ENCODE assay signal across 17 cellular contexts in genomic region chr1:41721039-41721438, GRCh38.
DNase-seq lines count a peak whose midpoint lies in the region; ATAC-seq and TF ChIP-seq lines count a peak whose summit lies in the region.
"Had no signal": no experiment of that assay in that cellular context is flagged by ENCODE, and none has a peak within 500 bp of the region (broad histone marks: within the 10 kb centered on the region; RNA-seq: fewer than 3 reads in every experiment).

No MANE protein-coding gene starts in this region.

- no peak overlapping the region for H3K4me3 ChIP-seq in esophagus muscularis mucosa
- H3K4me3 ChIP-seq: K562, psoas muscle, suprapubic skin had no signal

- H3K36me3 Mint-ChIP-seq in activated B cell treated with CpG ODN at 0.5 μM for 24 hours (ENCODE audit: low read depth): no peaks in the 10 kb centered on the region

- TF ChIP-seq EP300 in esophagus muscularis mucosa (IDR thresholded peaks at IDR 0.05): no peak

- H3K9me3 ChIP-seq in esophagus muscularis mucosa: no peaks in the 10 kb centered on the region
- H3K9me3 ChIP-seq: Peyer's patch, psoas muscle, suprapubic skin had no signal

- no peak overlapping the region for H3K4me3 Mint-ChIP-seq in stimulated activated naive CD8-positive, alpha-beta T cell treated with anti-CD3 and anti-CD28 coated beads, Interleukin-15, amount 100 ng/mL, for 72 hours
- H3K4me3 Mint-ChIP-seq in activated B cell treated with CpG ODN at 0.5 μM for 24 hours: peak overlapping the region; percentile 55

- WGBS in esophagus muscularis mucosa: 95% methylated on average over 12 of the region's 12 CpGs

- no peaks in the 10 kb centered on the region for H3K27me3 ChIP-seq in esophagus muscularis mucosa
- H3K27me3 ChIP-seq: brain microvascular endothelial cell, Peyer's patch, suprapubic skin had no signal

- no peaks in the 10 kb centered on the region for H3K36me3 ChIP-seq in esophagus muscularis mucosa
- H3K36me3 ChIP-seq: brain microvascular endothelial cell, Peyer's patch, suprapubic skin had no signal

- H3K27me3 Mint-ChIP-seq in stimulated activated naive CD8-positive, alpha-beta T cell treated with anti-CD3 and anti-CD28 coated beads, Interleukin-15, amount 100 ng/mL, for 72 hours: no peaks in the 10 kb centered on the region
- H3K27me3 Mint-ChIP-seq in activated B cell treated with CpG ODN at 0.5 μM for 24 hours: no peaks in the 10 kb centered on the region

- CTCF ChIA-PET in activated B cell treated with CpG ODN at 0.5 μM for 24 hours (lab: Charles Lee): no interaction called here

- TF ChIP-seq POLR2A in esophagus muscularis mucosa (IDR thresholded peaks at IDR 0.05; ENCODE audit: low read depth): no peak

- TF ChIP-seq CTCF in activated B cell treated with CpG ODN at 0.5 μM for 24 hours (IDR thresholded peaks at IDR 0.05) (no peak), esophagus muscularis mucosa (IDR thresholded peaks at IDR 0.05) (no peak)

- POLR2A ChIA-PET in activated B cell treated with CpG ODN at 0.5 μM for 24 hours (lab: Charles Lee): no interaction called here

- H3K4me1 ChIP-seq in esophagus muscularis mucosa: peaks cover 0 to 13% (median 11%) of the 10 kb centered on the region in 4 donors
- H3K4me1 ChIP-seq: suprapubic skin had no signal

- no peak overlapping the region for H3K27ac Mint-ChIP-seq in stimulated activated naive CD8-positive, alpha-beta T cell treated with anti-CD3 and anti-CD28 coated beads, Interleukin-15, amount 100 ng/mL, for 72 hours
- peak overlapping the region; percentile 53 for H3K27ac Mint-ChIP-seq in activated B cell treated with CpG ODN at 0.5 μM for 24 hours

- peak; percentile 31 for ATAC-seq in stimulated activated naive CD8-positive, alpha-beta T cell treated with anti-CD3 and anti-CD28 coated beads, Interleukin-15, Interleukin-2, amounts not matched to agents 100 U/mL and 50 U/mL, for 24 hours
- no peak for ATAC-seq in stimulated activated naive CD8-positive, alpha-beta T cell treated with anti-CD3 and anti-CD28 coated beads, Interleukin-15, amount 100 ng/mL, for 72 hours
- ATAC-seq in HG02759 (IDR thresholded peaks at IDR 0.05; ENCODE audit: unreplicated experiment): peak; percentile 50
- peak; percentile 61 for ATAC-seq in activated B cell treated with CpG ODN at 0.5 μM for 24 hours (ENCODE audit: low read depth)
- no peak for ATAC-seq in GM21576 (IDR thresholded peaks at IDR 0.05; ENCODE audit: unreplicated experiment)
- ATAC-seq: K562, psoas muscle had no signal

- peaks cover 25% of the 10 kb centered on the region for H3K4me1 Mint-ChIP-seq in stimulated activated naive CD8-positive, alpha-beta T cell treated with anti-CD3 and anti-CD28 coated beads, Interleukin-15, amount 100 ng/mL, for 72 hours
- H3K4me1 Mint-ChIP-seq in activated B cell treated with CpG ODN at 0.5 μM for 24 hours: peaks cover 63% of the 10 kb centered on the region

- no peak for DNase-seq in stimulated activated naive CD8-positive, alpha-beta T cell treated with anti-CD3 and anti-CD28 coated beads, Interleukin-15, Interleukin-2, amounts not matched to agents 100 U/mL and 50 U/mL, for 24 hours
- DNase-seq in stimulated activated naive CD8-positive, alpha-beta T cell treated with anti-CD3 and anti-CD28 coated beads, Interleukin-15, amount 100 ng/mL, for 72 hours: no peak
- no peak for DNase-seq in activated B cell treated with CpG ODN at 0.5 μM for 24 hours
- no peak for DNase-seq in NCI-H1092 (lab: John Stamatoyannopoulos, UW)
- no peak for DNase-seq in amygdala (lab: John Stamatoyannopoulos, UW)
- DNase-seq in esophagus muscularis mucosa (ENCODE audit: extremely low spot score): no peak
- DNase-seq: activated effector memory CD4-positive, alpha-beta T cell treated with Interleukin-2 at 50 U/mL for 16 hours; brain microvascular endothelial cell; DMS79 treated with DMSO at 0.1 percent for 48 hours; NCI-H146; NCI-H510A; psoas muscle had no signal

- H3K9me3 Mint-ChIP-seq in stimulated activated naive CD8-positive, alpha-beta T cell treated with anti-CD3 and anti-CD28 coated beads, Interleukin-15, amount 100 ng/mL, for 72 hours: no peaks in the 10 kb centered on the region
- H3K9me3 Mint-ChIP-seq in activated B cell treated with CpG ODN at 0.5 μM for 24 hours: no peaks in the 10 kb centered on the region

- intact Hi-C loops in activated B cell treated with CpG ODN at 0.5 μM for 24 hours (cut with micrococcal nuclease) (loop anchor here (10.0 kb wide), 1 partner anchor 1026 kb away; the partner anchor contains the start of gene NFYC), esophagus muscularis mucosa (cut with DNase I) (no loop called here)

- H3K27ac ChIP-seq in esophagus muscularis mucosa (replicated peaks in 1 of 4): no peak overlapping the region
- H3K27ac ChIP-seq: brain microvascular endothelial cell, Peyer's patch, psoas muscle, suprapubic skin had no signal

Comparison
In these comparisons a context has a peak if more than half of its experiments do, and no peak if none do; other contexts are left out.
1. ATAC-seq: peak in stimulated activated naive CD8-positive, alpha-beta T cell treated with anti-CD3 and anti-CD28 coated beads, Interleukin-15, Interleukin-2, amounts not matched to agents 100 U/mL and 50 U/mL, for 24 hours (single experiment), HG02759 (single experiment) and activated B cell treated with CpG ODN at 0.5 μM for 24 hours (single experiment); none in stimulated activated naive CD8-positive, alpha-beta T cell treated with anti-CD3 and anti-CD28 coated beads, Interleukin-15, amount 100 ng/mL, for 72 hours (single experiment) and GM21576 (single experiment).